Comparison of ENCODE assay signal across 10 cellular contexts in the genomic region with DNA sequence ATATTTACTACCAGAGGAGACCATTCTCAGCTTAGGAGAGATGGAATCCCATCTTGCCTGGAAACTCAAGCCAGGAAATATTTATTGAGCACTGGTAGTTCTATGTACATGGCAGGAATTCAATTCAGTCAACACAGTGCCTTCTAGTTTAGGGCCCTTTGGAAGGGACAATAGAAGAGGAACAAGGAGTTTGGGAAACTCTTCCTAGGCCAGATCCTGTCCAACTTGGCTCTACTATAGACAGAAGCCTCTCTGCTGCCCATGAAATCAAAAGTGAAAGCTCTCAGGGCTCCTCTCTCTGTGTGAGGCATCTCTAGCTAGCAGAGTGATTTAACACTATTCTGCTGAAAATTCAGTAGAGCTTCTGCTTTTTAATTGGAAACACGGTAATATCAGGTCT.
DNase-seq lines count a peak whose midpoint lies in the region; ATAC-seq and TF ChIP-seq lines count a peak whose summit lies in the region.
"Had no signal": no experiment of that assay in that cellular context is flagged by ENCODE, and none has a peak within 500 bp of the region (broad histone marks: within the 10 kb centered on the region; RNA-seq: fewer than 3 reads in every experiment).

No MANE protein-coding gene starts in this region.

- DNase-seq in GM12864 (ENCODE audit: low read depth) (peak; percentile 8), NCI-H2081 (lab: John Stamatoyannopoulos, UW) (no peak), posterior vena cava (ENCODE audit: low spot score) (no peak), WTC11 (ENCODE audit: low spot score) (no peak), DMS79 treated with DMSO at 0.1 percent for 48 hours (lab: John Stamatoyannopoulos, UW) (no peak)
- DNase-seq: activated T-cell treated with anti-CD3 and anti-CD28 coated beads for 4 hours, COR-L47 had no signal

- peaks cover 7% of the 10 kb centered on the region for H3K27me3 Mint-ChIP-seq in brain
- H3K27me3 Mint-ChIP-seq in WTC11 (ENCODE audit: low read depth), result no peaks in the 10 kb centered on the region

- intact Hi-C loops in posterior vena cava (cut with DNase I), result no loop called here

- H3K9me3 Mint-ChIP-seq in brain (peaks cover 0 to under 1% (median 0%) of the 10 kb centered on the region in 5 experiments), WTC11 (no peaks in the 10 kb centered on the region)

- TF ChIP-seq CTCF in GM12864 (IDR thresholded peaks at IDR 0.05; ENCODE audit: low read depth, low read length, missing control alignments) (no peak), brain (conservative IDR thresholded peaks at IDR 0.05) (no peak), WTC11 (IDR thresholded peaks at IDR 0.05) (no peak)

- no peaks in the 10 kb centered on the region for H3K36me3 Mint-ChIP-seq in brain
- H3K36me3 Mint-ChIP-seq in WTC11, result no peaks in the 10 kb centered on the region

- H3K27ac Mint-ChIP-seq in brain (peak overlapping the region in 4 of 5 experiments; percentile 82 to 95 (median 92)), WTC11 (no peak overlapping the region)

- H3K4me1 Mint-ChIP-seq in brain (peaks cover 48% of the 10 kb centered on the region), WTC11 (peaks cover 29% of the 10 kb centered on the region)

- POLR2A ChIA-PET in WTC11 (lab: Charles Lee), result no interaction called here

- H3K4me3 Mint-ChIP-seq in brain (peak overlapping the region in 2 of 5 experiments; percentile 57 to 71), WTC11 (no peak overlapping the region)

- no peak overlapping the region for H3K4me3 ChIP-seq in GM12864 (ENCODE audit: low read depth, low read length)

- CTCF ChIA-PET in WTC11 (lab: Charles Lee), result interaction anchor here (0.9 kb wide), 1 partner anchor 8 kb away, joined by 3 read pairs; no protein-coding TSS in a partner anchor

- ATAC-seq in GM19455 (IDR thresholded peaks at IDR 0.05; ENCODE audit: unreplicated experiment), result peak; percentile 88
- peak; percentile 93 for ATAC-seq in HG03066 (IDR thresholded peaks at IDR 0.05; ENCODE audit: low read depth, unreplicated experiment)
- no peak for ATAC-seq in WTC11

TF ChIP-seq in WTC11, 78 proteins besides CTCF, POLR2A, EP300 and RAD21 (continues in another document):
- TF ChIP-seq, protein P1, sequence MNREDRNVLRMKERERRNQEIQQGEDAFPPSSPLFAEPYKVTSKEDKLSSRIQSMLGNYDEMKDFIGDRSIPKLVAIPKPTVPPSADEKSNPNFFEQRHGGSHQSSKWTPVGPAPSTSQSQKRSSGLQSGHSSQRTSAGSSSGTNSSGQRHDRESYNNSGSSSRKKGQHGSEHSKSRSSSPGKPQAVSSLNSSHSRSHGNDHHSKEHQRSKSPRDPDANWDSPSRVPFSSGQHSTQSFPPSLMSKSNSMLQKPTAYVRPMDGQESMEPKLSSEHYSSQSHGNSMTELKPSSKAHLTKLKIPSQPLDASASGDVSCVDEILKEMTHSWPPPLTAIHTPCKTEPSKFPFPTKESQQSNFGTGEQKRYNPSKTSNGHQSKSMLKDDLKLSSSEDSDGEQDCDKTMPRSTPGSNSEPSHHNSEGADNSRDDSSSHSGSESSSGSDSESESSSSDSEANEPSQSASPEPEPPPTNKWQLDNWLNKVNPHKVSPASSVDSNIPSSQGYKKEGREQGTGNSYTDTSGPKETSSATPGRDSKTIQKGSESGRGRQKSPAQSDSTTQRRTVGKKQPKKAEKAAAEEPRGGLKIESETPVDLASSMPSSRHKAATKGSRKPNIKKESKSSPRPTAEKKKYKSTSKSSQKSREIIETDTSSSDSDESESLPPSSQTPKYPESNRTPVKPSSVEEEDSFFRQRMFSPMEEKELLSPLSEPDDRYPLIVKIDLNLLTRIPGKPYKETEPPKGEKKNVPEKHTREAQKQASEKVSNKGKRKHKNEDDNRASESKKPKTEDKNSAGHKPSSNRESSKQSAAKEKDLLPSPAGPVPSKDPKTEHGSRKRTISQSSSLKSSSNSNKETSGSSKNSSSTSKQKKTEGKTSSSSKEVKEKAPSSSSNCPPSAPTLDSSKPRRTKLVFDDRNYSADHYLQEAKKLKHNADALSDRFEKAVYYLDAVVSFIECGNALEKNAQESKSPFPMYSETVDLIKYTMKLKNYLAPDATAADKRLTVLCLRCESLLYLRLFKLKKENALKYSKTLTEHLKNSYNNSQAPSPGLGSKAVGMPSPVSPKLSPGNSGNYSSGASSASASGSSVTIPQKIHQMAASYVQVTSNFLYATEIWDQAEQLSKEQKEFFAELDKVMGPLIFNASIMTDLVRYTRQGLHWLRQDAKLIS (CRISPR knock-in tag; IDR thresholded peaks at IDR 0.05; ENCODE audit: borderline replicate concordance), result no peak
- TF ChIP-seq, protein P2, sequence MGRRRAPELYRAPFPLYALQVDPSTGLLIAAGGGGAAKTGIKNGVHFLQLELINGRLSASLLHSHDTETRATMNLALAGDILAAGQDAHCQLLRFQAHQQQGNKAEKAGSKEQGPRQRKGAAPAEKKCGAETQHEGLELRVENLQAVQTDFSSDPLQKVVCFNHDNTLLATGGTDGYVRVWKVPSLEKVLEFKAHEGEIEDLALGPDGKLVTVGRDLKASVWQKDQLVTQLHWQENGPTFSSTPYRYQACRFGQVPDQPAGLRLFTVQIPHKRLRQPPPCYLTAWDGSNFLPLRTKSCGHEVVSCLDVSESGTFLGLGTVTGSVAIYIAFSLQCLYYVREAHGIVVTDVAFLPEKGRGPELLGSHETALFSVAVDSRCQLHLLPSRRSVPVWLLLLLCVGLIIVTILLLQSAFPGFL (CRISPR knock-in tag; IDR thresholded peaks at IDR 0.05; ENCODE audit: borderline replicate concordance), result no peak
- no peak for TF ChIP-seq KAT7 (CRISPR knock-in tag; IDR thresholded peaks at IDR 0.05; ENCODE audit: borderline replicate concordance)
- TF ChIP-seq SOX15 (CRISPR knock-in tag; IDR thresholded peaks at IDR 0.05), result no peak
- TF ChIP-seq ZNF263 (CRISPR knock-in tag; IDR thresholded peaks at IDR 0.05; ENCODE audit: low read depth), result no peak
- no peak for TF ChIP-seq TP53 (CRISPR knock-in tag; IDR thresholded peaks at IDR 0.05)
- TF ChIP-seq TCF7 (CRISPR knock-in tag; IDR thresholded peaks at IDR 0.05; ENCODE audit: low read depth), result no peak
- TF ChIP-seq RORB (CRISPR knock-in tag; IDR thresholded peaks at IDR 0.05), result no peak
- TF ChIP-seq, protein P3, sequence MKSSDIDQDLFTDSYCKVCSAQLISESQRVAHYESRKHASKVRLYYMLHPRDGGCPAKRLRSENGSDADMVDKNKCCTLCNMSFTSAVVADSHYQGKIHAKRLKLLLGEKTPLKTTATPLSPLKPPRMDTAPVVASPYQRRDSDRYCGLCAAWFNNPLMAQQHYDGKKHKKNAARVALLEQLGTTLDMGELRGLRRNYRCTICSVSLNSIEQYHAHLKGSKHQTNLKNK (CRISPR knock-in tag; IDR thresholded peaks at IDR 0.05), result no peak
- TF ChIP-seq, protein P4, sequence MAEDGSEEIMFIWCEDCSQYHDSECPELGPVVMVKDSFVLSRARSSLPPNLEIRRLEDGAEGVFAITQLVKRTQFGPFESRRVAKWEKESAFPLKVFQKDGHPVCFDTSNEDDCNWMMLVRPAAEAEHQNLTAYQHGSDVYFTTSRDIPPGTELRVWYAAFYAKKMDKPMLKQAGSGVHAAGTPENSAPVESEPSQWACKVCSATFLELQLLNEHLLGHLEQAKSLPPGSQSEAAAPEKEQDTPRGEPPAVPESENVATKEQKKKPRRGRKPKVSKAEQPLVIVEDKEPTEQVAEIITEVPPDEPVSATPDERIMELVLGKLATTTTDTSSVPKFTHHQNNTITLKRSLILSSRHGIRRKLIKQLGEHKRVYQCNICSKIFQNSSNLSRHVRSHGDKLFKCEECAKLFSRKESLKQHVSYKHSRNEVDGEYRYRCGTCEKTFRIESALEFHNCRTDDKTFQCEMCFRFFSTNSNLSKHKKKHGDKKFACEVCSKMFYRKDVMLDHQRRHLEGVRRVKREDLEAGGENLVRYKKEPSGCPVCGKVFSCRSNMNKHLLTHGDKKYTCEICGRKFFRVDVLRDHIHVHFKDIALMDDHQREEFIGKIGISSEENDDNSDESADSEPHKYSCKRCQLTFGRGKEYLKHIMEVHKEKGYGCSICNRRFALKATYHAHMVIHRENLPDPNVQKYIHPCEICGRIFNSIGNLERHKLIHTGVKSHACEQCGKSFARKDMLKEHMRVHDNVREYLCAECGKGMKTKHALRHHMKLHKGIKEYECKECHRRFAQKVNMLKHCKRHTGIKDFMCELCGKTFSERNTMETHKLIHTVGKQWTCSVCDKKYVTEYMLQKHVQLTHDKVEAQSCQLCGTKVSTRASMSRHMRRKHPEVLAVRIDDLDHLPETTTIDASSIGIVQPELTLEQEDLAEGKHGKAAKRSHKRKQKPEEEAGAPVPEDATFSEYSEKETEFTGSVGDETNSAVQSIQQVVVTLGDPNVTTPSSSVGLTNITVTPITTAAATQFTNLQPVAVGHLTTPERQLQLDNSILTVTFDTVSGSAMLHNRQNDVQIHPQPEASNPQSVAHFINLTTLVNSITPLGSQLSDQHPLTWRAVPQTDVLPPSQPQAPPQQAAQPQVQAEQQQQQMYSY (CRISPR knock-in tag; IDR thresholded peaks at IDR 0.05), result no peak
- TF ChIP-seq, protein P5, sequence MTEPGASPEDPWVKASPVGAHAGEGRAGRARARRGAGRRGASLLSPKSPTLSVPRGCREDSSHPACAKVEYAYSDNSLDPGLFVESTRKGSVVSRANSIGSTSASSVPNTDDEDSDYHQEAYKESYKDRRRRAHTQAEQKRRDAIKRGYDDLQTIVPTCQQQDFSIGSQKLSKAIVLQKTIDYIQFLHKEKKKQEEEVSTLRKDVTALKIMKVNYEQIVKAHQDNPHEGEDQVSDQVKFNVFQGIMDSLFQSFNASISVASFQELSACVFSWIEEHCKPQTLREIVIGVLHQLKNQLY (CRISPR knock-in tag; IDR thresholded peaks at IDR 0.05), result no peak
- TF ChIP-seq, protein P6, sequence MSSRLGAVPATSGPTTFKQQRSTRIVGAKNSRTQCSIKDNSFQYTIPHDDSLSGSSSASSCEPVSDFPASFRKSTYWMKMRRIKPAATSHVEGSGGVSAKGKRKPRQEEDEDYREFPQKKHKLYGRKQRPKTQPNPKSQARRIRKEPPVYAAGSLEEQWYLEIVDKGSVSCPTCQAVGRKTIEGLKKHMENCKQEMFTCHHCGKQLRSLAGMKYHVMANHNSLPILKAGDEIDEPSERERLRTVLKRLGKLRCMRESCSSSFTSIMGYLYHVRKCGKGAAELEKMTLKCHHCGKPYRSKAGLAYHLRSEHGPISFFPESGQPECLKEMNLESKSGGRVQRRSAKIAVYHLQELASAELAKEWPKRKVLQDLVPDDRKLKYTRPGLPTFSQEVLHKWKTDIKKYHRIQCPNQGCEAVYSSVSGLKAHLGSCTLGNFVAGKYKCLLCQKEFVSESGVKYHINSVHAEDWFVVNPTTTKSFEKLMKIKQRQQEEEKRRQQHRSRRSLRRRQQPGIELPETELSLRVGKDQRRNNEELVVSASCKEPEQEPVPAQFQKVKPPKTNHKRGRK (CRISPR knock-in tag; IDR thresholded peaks at IDR 0.05; ENCODE audit: borderline replicate concordance), result no peak
